Comparison of ENCODE assay signal across 15 cellular contexts in genomic region chr6:157779705-157780604, GRCh38. TPM values are rescaled to one million over a fixed set of nuclear protein-coding genes. Genes with fewer than 3 reads are reported as not detected.
DNase-seq lines count a peak whose midpoint lies in the region; ATAC-seq and TF ChIP-seq lines count a peak whose summit lies in the region.
"Had no signal": no experiment of that assay in that cellular context is flagged by ENCODE, and none has a peak within 500 bp of the region (broad histone marks: within the 10 kb centered on the region; RNA-seq: fewer than 3 reads in every experiment).

No MANE protein-coding gene starts in this region.

- no peak overlapping the region for H3K4me3 ChIP-seq in AG10803 (ENCODE audit: low read length)
- no peak overlapping the region for H3K4me3 ChIP-seq in GM23248
- H3K4me3 ChIP-seq in hepatocyte = no peak overlapping the region
- H3K4me3 ChIP-seq in spleen = no peak overlapping the region
- H3K4me3 ChIP-seq: neural progenitor cell had no signal

- H3K9me3 ChIP-seq in GM23248 (ENCODE audit: low read depth) (no peaks in the 10 kb centered on the region), hepatocyte (ENCODE audit: low read depth) (no peaks in the 10 kb centered on the region), spleen (peaks cover 0 to 20% (median 9%) of the 10 kb centered on the region in 8 donors)
- H3K9me3 ChIP-seq: BE2C had no signal

- H3K9me2 ChIP-seq in GM23248 (ENCODE audit: insufficient read depth) (no peaks in the 10 kb centered on the region), hepatocyte (replicated peaks; ENCODE audit: insufficient read depth) (no peaks in the 10 kb centered on the region)

- peak; percentile 59 for DNase-seq in AG10803 (ENCODE audit: low read depth)
- DNase-seq in GM23248 = peak; percentile 67
- DNase-seq in hepatocyte (ENCODE audit: low spot score) = no peak
- DNase-seq in NCI-H226 = no peak
- DNase-seq in spleen = no peak
- DNase-seq: activated CD8-positive, alpha-beta memory T cell treated with anti-CD3 and anti-CD28 coated beads for 24 hours; BE2C; DMS79; NCI-H1417; NCI-H446; stimulated activated CD4-positive, alpha-beta T cell treated with anti-CD3 and anti-CD28 coated beads, Interleukin-4, amount 100 ng/mL, for 24 hours had no signal

- WGBS in GM23248 (ENCODE audit: low coverage in 1 of 2, low lambda C conversion rate in 2 of 2, missing lambda C conversion rate in 2 of 2), 2 experiments = 61 to 63% methylated on average over 9 of the region's 9 CpGs
- WGBS in hepatocyte (ENCODE audit: low lambda C conversion rate, missing lambda C conversion rate) = 57% methylated on average over 9 of the region's 9 CpGs
- WGBS in spleen, 5 donors = 80 to 94% (median 83%) methylated on average over 9 of the region's 9 CpGs

- H3K27ac ChIP-seq in GM23248 (peak overlapping the region; percentile 17; the same call in 1 of the 2 replicates), angular gyrus (ENCODE audit: low read depth, low read length) (peak overlapping the region; percentile 53), hepatocyte (peak overlapping the region; percentile 33), spleen (no peak overlapping the region)
- H3K27ac ChIP-seq: neural progenitor cell had no signal

- ATAC-seq in HG02642 (IDR thresholded peaks at IDR 0.05; ENCODE audit: poor library complexity, unreplicated experiment) = no peak
- ATAC-seq in GM18502 (IDR thresholded peaks at IDR 0.05; ENCODE audit: poor library complexity, unreplicated experiment) = no peak

- H3K27me3 ChIP-seq in GM23248 (replicated peaks; ENCODE audit: insufficient read depth) (no peaks in the 10 kb centered on the region), hepatocyte (no peaks in the 10 kb centered on the region), spleen (replicated peaks in 1 of 7) (no peaks in the 10 kb centered on the region)
- H3K27me3 ChIP-seq: BE2C, neural progenitor cell had no signal

- H2AFZ ChIP-seq in GM23248 (peak overlapping the region; percentile 61), hepatocyte (peak overlapping the region; percentile 20)
- H2AFZ ChIP-seq: neural progenitor cell had no signal

- in situ Hi-C loops in GM23248 (cut with MboI) = no loop called here

- H4K20me1 ChIP-seq in GM23248 (ENCODE audit: insufficient read depth) (no peaks in the 10 kb centered on the region), hepatocyte (ENCODE audit: insufficient read depth, poor library complexity, severe bottlenecking) (no peaks in the 10 kb centered on the region)

- peaks cover 10% of the 10 kb centered on the region for H3K4me1 ChIP-seq in GM23248 (ENCODE audit: insufficient read depth)
- no peaks in the 10 kb centered on the region for H3K4me1 ChIP-seq in hepatocyte (ENCODE audit: insufficient read depth)
- no peaks in the 10 kb centered on the region for H3K4me1 ChIP-seq in spleen
- H3K4me1 ChIP-seq: BE2C, neural progenitor cell had no signal

- H3K79me2 ChIP-seq in GM23248 (ENCODE audit: insufficient read depth) (no peaks in the 10 kb centered on the region), hepatocyte (no peaks in the 10 kb centered on the region)

- no peak overlapping the region for H3K9ac ChIP-seq in GM23248
- H3K9ac ChIP-seq: neural progenitor cell had no signal

- no peak for TF ChIP-seq POLR2A in spleen (IDR thresholded peaks at IDR 0.05)

- no peak for TF ChIP-seq CTCF in AG10803 (conservative IDR thresholded peaks at IDR 0.05; ENCODE audit: low read length)
- no peak for TF ChIP-seq CTCF in hepatocyte (IDR thresholded peaks at IDR 0.05; ENCODE audit: poor library complexity)
- TF ChIP-seq CTCF in spleen (IDR thresholded peaks at IDR 0.05 in 8 of 11, conservative IDR thresholded peaks at IDR 0.05 in 3 of 11) = no peak

- H3K36me3 ChIP-seq in GM23248 (ENCODE audit: low read depth) (no peaks in the 10 kb centered on the region), hepatocyte (replicated peaks; ENCODE audit: insufficient read depth, low read depth) (no peaks in the 10 kb centered on the region), spleen (no peaks in the 10 kb centered on the region)
- H3K36me3 ChIP-seq: BE2C, neural progenitor cell had no signal

- H3K4me2 ChIP-seq in GM23248 (ENCODE audit: unreplicated experiment) (no peak overlapping the region), hepatocyte (peak overlapping the region; percentile 11)
- H3K4me2 ChIP-seq: neural progenitor cell had no signal

- peaks cover 17% of the 10 kb centered on the region for H3F3A ChIP-seq in GM23248 (ENCODE audit: insufficient read depth)

- intact Hi-C loops in spleen (cut with DNase I; ENCODE audit: low total_unique reads) = no loop called here

RNA-seq across cellular contexts. Expression of gene SNX9, which starts 43.1 kb away (rescaled TPM):
- 77.8 and 89.6 TPM in 2 replicates for total RNA-seq in GM23248 (2014; rRNA removed; shearing (Covaris generic))
- polyA plus RNA-seq in GM23248 (2016; fragmentation: Nextera tagmentation; extraction: Ambion mirVana) (76.5 and 80.4 TPM in 2 replicates), hepatocyte (28.7 and 34.1 TPM in 2 replicates), spleen (10 to 100 TPM; 18.9 to 22.1 (median 20.8) TPM)
- total RNA-seq in hepatocyte (32.8 and 34.7 TPM in 2 replicates), spleen (10 to 100 TPM; 29.0 to 42.5 (median 36.1) TPM)

Comparison
In these comparisons a context has a peak if more than half of its experiments do, and no peak if none do; other contexts are left out.
1. DNase-seq: peak in AG10803 (single experiment) and GM23248 (single experiment); none in hepatocyte (single experiment), NCI-H226 (single experiment) and spleen (single experiment).
2. H3K27ac ChIP-seq: peak in GM23248 (single experiment), angular gyrus (single experiment) and hepatocyte (single experiment); none in spleen (0 of 8).